In the genomic region with DNA sequence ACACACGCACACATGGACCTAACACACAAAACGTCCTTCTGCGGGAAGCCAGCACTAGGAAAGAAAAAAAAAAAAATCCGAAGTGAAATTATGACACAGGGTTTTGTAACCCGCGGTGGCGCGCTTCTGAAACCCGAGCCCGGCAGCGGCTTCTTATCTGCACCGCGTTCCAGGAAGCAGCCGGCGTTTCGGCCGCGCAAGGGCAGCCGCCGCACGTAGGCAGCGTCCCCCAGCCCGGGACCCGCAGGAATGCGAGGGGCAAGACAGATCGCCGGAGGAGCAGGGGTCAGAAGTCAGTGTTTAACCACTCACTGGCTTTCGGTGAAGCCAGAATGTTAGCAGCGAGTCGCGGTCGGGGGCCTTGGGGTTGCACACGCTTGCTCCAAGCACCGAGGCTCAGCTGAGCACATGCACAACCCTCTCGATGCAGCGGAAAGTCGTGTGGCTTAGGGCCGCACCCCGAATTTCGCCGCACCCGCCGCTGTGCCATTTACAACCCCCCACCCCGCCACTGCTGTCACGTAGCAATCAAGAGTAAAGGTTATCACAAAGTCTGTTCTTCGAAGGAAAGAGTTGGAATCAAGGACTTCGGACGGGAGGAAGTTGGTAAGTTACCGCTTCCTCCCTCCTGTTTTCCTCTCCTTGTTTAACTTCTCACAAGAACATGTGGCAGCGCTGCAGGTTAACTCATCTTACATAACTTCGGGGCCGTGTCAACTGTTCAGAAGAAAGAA, we compare ENCODE assay signal across 8 cellular contexts.
DNase-seq lines count a peak whose midpoint lies in the region; TF ChIP-seq lines count a peak whose summit lies in the region.

No MANE protein-coding gene starts in this region.

- TF ChIP-seq CTCF in NB4 (IDR thresholded peaks at IDR 0.05; ENCODE audit: low read depth, low read length) (no peak), cardiac fibroblast (IDR thresholded peaks at IDR 0.05; ENCODE audit: low read depth, low read length) (no peak)

- no peaks in the 10 kb centered on the region for H3K36me3 ChIP-seq in HAP-1 (replicated peaks)

- H3K9me3 ChIP-seq in HAP-1, result no peaks in the 10 kb centered on the region

- in situ Hi-C loops in HAP-1 (cut with MboI; ENCODE audit: low sequenced_read_pairs), result no loop called here

- peaks cover 16% of the 10 kb centered on the region for H3K4me1 ChIP-seq in HAP-1

- no peak for TF ChIP-seq POLR2A in NB4 (IDR thresholded peaks at IDR 0.05; ENCODE audit: extremely low read depth, insufficient read length)

- peak overlapping the region; percentile 15 for H3K4me3 ChIP-seq in HAP-1
- H3K4me3 ChIP-seq in NB4 (ENCODE audit: low read depth, low read length), result peak overlapping the region; percentile 45
- peak overlapping the region; percentile 19 to 46 for H3K4me3 ChIP-seq in cardiac fibroblast (replicated peaks in 1 of 2; ENCODE audit: low read depth in 2 of 2, low read length in 2 of 2)

- H3K27me3 ChIP-seq in HAP-1 (ENCODE audit: low read depth), result no peaks in the 10 kb centered on the region

- DNase-seq in GF-D8 (lab: John Stamatoyannopoulos, UW) (peak; percentile 94), HAP-1 (ENCODE audit: low spot score in 2 of 2) (peak; percentile 18 to 65), NB4 (ENCODE audit: low read depth) (peak; percentile 96), cardiac fibroblast (ENCODE audit: low read depth in 2 of 2) (peak; percentile 91 to 98), islet precursor cell (peak; percentile 97), COR-L47 (lab: John Stamatoyannopoulos, UW) (no peak)
- DNase-seq in activated CD4-positive, CD25-positive, alpha-beta regulatory T cell (lab: John Stamatoyannopoulos, UW), result peak; percentile 39 to 72 (median 46)
- peak; percentile 77 to 87 for DNase-seq in stimulated activated CD4-positive, alpha-beta T cell treated with anti-CD3 and anti-CD28 coated beads, Interleukin-12 subunit alpha, Interleukin-12 subunit beta, amount 100 ng/mL, for 24 hours (ENCODE audit: low read depth in 2 of 2)
